Comparison of ENCODE assay signal across 15 cellular contexts in the genomic region with DNA sequence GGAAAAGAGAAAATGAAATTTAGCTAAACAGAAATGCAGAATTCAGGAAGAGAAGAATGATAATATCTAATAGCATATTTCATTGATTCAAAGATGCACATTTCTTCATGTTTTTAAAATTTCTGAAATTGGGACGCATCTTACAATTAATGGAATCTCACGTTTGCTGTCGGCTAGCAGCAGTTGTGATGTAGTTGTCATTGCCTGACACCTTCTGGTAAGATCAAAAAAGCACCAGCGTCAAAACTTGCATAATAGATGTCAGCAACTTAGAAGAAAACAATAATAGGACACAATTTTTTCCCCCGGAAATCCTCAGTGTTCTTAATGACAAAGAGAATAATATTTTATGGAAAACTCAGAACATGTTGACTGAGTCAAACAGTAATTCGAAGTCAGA. TPM values are rescaled to one million over a fixed set of nuclear protein-coding genes. Genes with fewer than 3 reads are reported as not detected.
DNase-seq lines count a peak whose midpoint lies in the region; ATAC-seq and TF ChIP-seq lines count a peak whose summit lies in the region.
"Had no signal": no experiment of that assay in that cellular context is flagged by ENCODE, and none has a peak within 500 bp of the region (broad histone marks: within the 10 kb centered on the region; RNA-seq: fewer than 3 reads in every experiment).

No MANE protein-coding gene starts in this region.

- TF ChIP-seq CTCF in GM13977 (IDR thresholded peaks at IDR 0.05; ENCODE audit: extremely low read depth, insufficient read depth, missing control alignments) (peak; percentile 34), foreskin keratinocyte (conservative IDR thresholded peaks at IDR 0.05) (peak; percentile 50), esophagus muscularis mucosa (IDR thresholded peaks at IDR 0.05) (no peak)

- 42% methylated on average over 6 of the region's 6 CpGs for WGBS in esophagus muscularis mucosa

- ATAC-seq in foreskin keratinocyte = no peak
- no peak for ATAC-seq in activated CD4-positive, CD25-positive, alpha-beta regulatory T cell treated with anti-CD3 and anti-CD28 coated beads, Interleukin-2, amount 50 U/mL, for 24 hours
- ATAC-seq: heart right ventricle, mucosa of descending colon had no signal

- TF ChIP-seq POLR2A in esophagus muscularis mucosa (IDR thresholded peaks at IDR 0.05; ENCODE audit: low read depth) = no peak

- no peak for TF ChIP-seq EP300 in esophagus muscularis mucosa (IDR thresholded peaks at IDR 0.05)

- in situ Hi-C loops in GM13977 (cut with MboI; ENCODE audit: low pct_unique_long_range_greater_than_20kb, low sequenced_read_pairs, unreplicated experiment) = loop anchor here (25.0 kb wide), 1 partner anchor 198 kb away; no protein-coding TSS in a partner anchor

- H3K27ac ChIP-seq in foreskin keratinocyte = no peak overlapping the region
- H3K27ac ChIP-seq in esophagus muscularis mucosa (replicated peaks in 1 of 4) = no peak overlapping the region
- H3K27ac ChIP-seq: heart right ventricle, vagina had no signal

- intact Hi-C loops in esophagus muscularis mucosa (cut with DNase I) = no loop called here

- peaks cover 0 to 4% (median 0%) of the 10 kb centered on the region in 4 donors for H3K9me3 ChIP-seq in esophagus muscularis mucosa
- H3K9me3 ChIP-seq: heart right ventricle, mucosa of descending colon, vagina had no signal

- H3K36me3 ChIP-seq in esophagus muscularis mucosa = no peaks in the 10 kb centered on the region
- H3K36me3 ChIP-seq: heart right ventricle, vagina had no signal

- H3K27me3 ChIP-seq in foreskin keratinocyte = no peaks in the 10 kb centered on the region
- no peaks in the 10 kb centered on the region for H3K27me3 ChIP-seq in esophagus muscularis mucosa
- H3K27me3 ChIP-seq: vagina had no signal

- no peak overlapping the region for H3K4me3 ChIP-seq in esophagus muscularis mucosa
- H3K4me3 ChIP-seq: heart right ventricle, mucosa of descending colon, vagina had no signal

- H3K4me1 ChIP-seq in foreskin keratinocyte (no peaks in the 10 kb centered on the region), esophagus muscularis mucosa (no peaks in the 10 kb centered on the region)
- H3K4me1 ChIP-seq: heart right ventricle, vagina had no signal

- peak; percentile 10 for DNase-seq in Ammon's horn (ENCODE audit: low spot score)
- no peak for DNase-seq in GM13977 (ENCODE audit: low spot score)
- peak; percentile 56 for DNase-seq in RKO (ENCODE audit: low spot score)
- no peak for DNase-seq in foreskin keratinocyte
- no peak for DNase-seq in SIG-M5 treated with dmso at 0.1 percent for 504 hours (lab: John Stamatoyannopoulos, UW; ENCODE audit: unreplicated experiment)
- DNase-seq in DMS79 (lab: John Stamatoyannopoulos, UW) = no peak
- no peak for DNase-seq in esophagus muscularis mucosa (ENCODE audit: extremely low spot score)
- DNase-seq: activated gamma-delta T cell treated with Interleukin-2 at 50 U/mL for 16 hours, heart right ventricle, mucosa of descending colon, SHP77 treated with DMSO at 0.1 percent for 48 hours had no signal

RNA-seq across cellular contexts. Expression of a gene that starts 29.8 kb away (rescaled TPM):
- total RNA-seq in foreskin keratinocyte (not detected in 2 replicates), esophagus muscularis mucosa (not detected)
- polyA plus RNA-seq in foreskin keratinocyte = not detected in 2 replicates
- total RNA-seq: heart right ventricle, M059J had no signal
- polyA plus RNA-seq: heart right ventricle had no signal

RNA-seq across cellular contexts. Expression of a gene that starts 52.2 kb away (rescaled TPM):
- total RNA-seq in foreskin keratinocyte (not detected in 2 replicates), esophagus muscularis mucosa (not detected)
- polyA plus RNA-seq in foreskin keratinocyte = not detected in 2 replicates
- total RNA-seq: M059J, skeletal muscle tissue, vagina had no signal
- polyA plus RNA-seq: heart right ventricle had no signal

Comparison
In these comparisons a context has a peak if more than half of its experiments do, and no peak if none do; other contexts are left out.
1. DNase-seq: peak in Ammon's horn (single experiment) and RKO (single experiment); none in GM13977 (single experiment), foreskin keratinocyte (0 of 2), SIG-M5 treated with dmso at 0.1 percent for 504 hours (single experiment), DMS79 (single experiment) and esophagus muscularis mucosa (single experiment).
2. CTCF ChIP-seq: peak in GM13977 (single experiment) and foreskin keratinocyte (single experiment); none in esophagus muscularis mucosa (0 of 3).